In genomic region chr15:65285291-65286068, GRCh38 we compare ENCODE assay signal across 8 cellular contexts. TPM values are rescaled to one million over a fixed set of nuclear protein-coding genes. Genes with fewer than 3 reads are reported as not detected.
DNase-seq lines count a peak whose midpoint lies in the region; ATAC-seq and TF ChIP-seq lines count a peak whose summit lies in the region.

No MANE protein-coding gene starts in this region.

- H3K36me3 ChIP-seq in SJSA1, result no peaks in the 10 kb centered on the region

- no peak overlapping the region for H3K27ac ChIP-seq in SJSA1

- H3K4me1 ChIP-seq in SJSA1 (replicated peaks), result peaks cover 18% of the 10 kb centered on the region

- DNase-seq in SJSA1 (ENCODE audit: low read depth in 1 of 2, low spot score in 2 of 2) (peak in 1 of 2 experiments; percentile 20), fibroblast of gingiva (ENCODE audit: low read depth) (peak; percentile 52), retinal pigment epithelial cell (ENCODE audit: low read depth) (no peak), iPS-NIHi7 (ENCODE audit: extremely low spot score) (no peak)
- DNase-seq in stimulated activated CD8-positive, alpha-beta memory T cell treated with anti-CD3 and anti-CD28 coated beads, Interleukin-4, amount 100 ng/mL, for 48 hours, result no peak
- no peak for DNase-seq in stimulated activated CD4-positive, alpha-beta T cell treated with anti-CD3 and anti-CD28 coated beads, Interleukin-12 subunit alpha, Interleukin-12 subunit beta, amount 100 ng/mL, for 4 hours

- no peak for TF ChIP-seq CTCF in retinal pigment epithelial cell (conservative IDR thresholded peaks at IDR 0.05; ENCODE audit: low read depth, low read length)

- ATAC-seq in GM21367 (IDR thresholded peaks at IDR 0.05; ENCODE audit: unreplicated experiment), result no peak

- no peaks in the 10 kb centered on the region for H3K9me3 ChIP-seq in SJSA1 (replicated peaks)

- peak overlapping the region; percentile 90 for H3K4me3 ChIP-seq in GM08714 (ENCODE audit: low read length)
- H3K4me3 ChIP-seq in SJSA1, result peak overlapping the region; percentile 51
- H3K4me3 ChIP-seq in retinal pigment epithelial cell (ENCODE audit: low read length), result peak overlapping the region; percentile 71

- H3K27me3 ChIP-seq in SJSA1 (replicated peaks), result no peaks in the 10 kb centered on the region

RNA-seq across cellular contexts. Expression of gene PARP16, which starts 1.2 kb away (rescaled TPM):
- 3.0 and 7.4 TPM in 2 replicates for total RNA-seq in SJSA1 (2014; rRNA removed; shearing (Covaris generic))

RNA-seq across cellular contexts. Expression of gene RNU5A-1, which starts 10.4 kb away (rescaled TPM):
- total RNA-seq in SJSA1 (2014; rRNA removed; shearing (Covaris generic)), result not detected in 2 replicates

RNA-seq across cellular contexts. Expression of gene RNU5B-1, which starts 19.0 kb away (rescaled TPM):
- not detected in 2 replicates for total RNA-seq in SJSA1 (2014; rRNA removed; shearing (Covaris generic))
